Comparison of ENCODE assay signal across 8 cellular contexts in the genomic region with DNA sequence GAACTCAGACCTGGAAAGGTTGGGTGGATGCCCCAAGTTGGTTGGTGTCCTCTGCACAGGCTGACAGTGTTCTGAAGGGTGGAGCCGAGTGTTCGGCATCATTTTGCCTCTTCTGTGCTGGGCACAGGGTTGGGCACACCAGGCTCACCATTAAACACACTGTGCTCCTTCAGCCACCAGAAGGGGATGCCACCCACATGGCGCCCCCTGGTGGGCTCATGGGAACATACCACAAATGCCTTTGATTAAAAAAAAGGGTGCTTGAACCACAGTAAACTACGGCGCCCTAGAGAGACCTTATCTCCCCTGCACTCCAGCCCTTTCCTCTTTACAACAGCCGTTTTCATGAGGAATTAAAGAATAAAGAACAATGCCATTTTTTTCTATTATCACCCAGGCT.
A peak's percentile ranks its signal among the peaks of the same experiment; 100 is the strongest.
DNase-seq lines count a peak whose midpoint lies in the region; ATAC-seq and TF ChIP-seq lines count a peak whose summit lies in the region.

No MANE protein-coding gene starts in this region.

- no peak overlapping the region for H3K27ac Mint-ChIP-seq in neural crest cell (ENCODE audit: unreplicated experiment)

- H3K27ac ChIP-seq in brain microvascular endothelial cell: no peak overlapping the region

- H3K9me3 Mint-ChIP-seq in neural crest cell: no peaks in the 10 kb centered on the region

- peak; percentile 66 for TF ChIP-seq CTCF in AG09309 (IDR thresholded peaks at IDR 0.05; ENCODE audit: control insufficient read depth, insufficient read depth, low read depth, low read length, missing control alignments)
- peak; percentile 62 for TF ChIP-seq CTCF in GM06990 (IDR thresholded peaks at IDR 0.05; ENCODE audit: insufficient read depth, low read length, poor library complexity, severe bottlenecking)
- TF ChIP-seq CTCF in brain microvascular endothelial cell (IDR thresholded peaks at IDR 0.05; ENCODE audit: low read depth, low read length, missing control alignments): peak; percentile 32
- peak; percentile 77 for TF ChIP-seq CTCF in neural crest cell (conservative IDR thresholded peaks at IDR 0.05)

- DNase-seq in AG09309 (ENCODE audit: low read depth) (no peak), GM06990 (ENCODE audit: extremely low read depth, insufficient read length) (no peak), MV-4-11 (lab: John Stamatoyannopoulos, UW) (peak; percentile 3), brain microvascular endothelial cell (peak; percentile 2), neural crest cell (ENCODE audit: low read depth, low spot score) (peak; percentile 33), DMS79 treated with DMSO at 0.1 percent for 48 hours (lab: John Stamatoyannopoulos, UW) (no peak)

- ATAC-seq in HG03378 (IDR thresholded peaks at IDR 0.05; ENCODE audit: unreplicated experiment) (no peak), HG02973 (IDR thresholded peaks at IDR 0.05; ENCODE audit: unreplicated experiment) (no peak)

- no peak overlapping the region for H3K4me3 ChIP-seq in AG09309 (ENCODE audit: control insufficient read depth, low read depth, low read length)
- H3K4me3 ChIP-seq in GM06990 (replicated peaks; ENCODE audit: low read depth, low read length): no peak overlapping the region
- H3K4me3 ChIP-seq in brain microvascular endothelial cell (ENCODE audit: low read depth, low read length): no peak overlapping the region

- peaks cover 12% of the 10 kb centered on the region for H3K4me1 Mint-ChIP-seq in neural crest cell

- H3K36me3 Mint-ChIP-seq in neural crest cell (ENCODE audit: low read depth): no peaks in the 10 kb centered on the region

- H3K36me3 ChIP-seq in GM06990 (ENCODE audit: control insufficient read depth, insufficient read depth, low read length) (no peaks in the 10 kb centered on the region), brain microvascular endothelial cell (replicated peaks) (no peaks in the 10 kb centered on the region)

- in situ Hi-C loops in brain microvascular endothelial cell (cut with HindIII; ENCODE audit: low pct_ligation_motif_present, low sequenced_read_pairs): no loop called here

- H3K4me3 Mint-ChIP-seq in neural crest cell: no peak overlapping the region

- H3K27me3 ChIP-seq in GM06990 (replicated peaks; ENCODE audit: control insufficient read depth, insufficient read depth, low read length) (peaks cover 7% of the 10 kb centered on the region), brain microvascular endothelial cell (replicated peaks) (no peaks in the 10 kb centered on the region)

- peaks cover 33% of the 10 kb centered on the region for H3K27me3 Mint-ChIP-seq in neural crest cell (ENCODE audit: low read depth)

Comparison
In these comparisons a context has a peak if more than half of its experiments do, and no peak if none do; other contexts are left out.
1. DNase-seq: peak in MV-4-11 (single experiment), brain microvascular endothelial cell (single experiment) and neural crest cell (single experiment); none in AG09309 (single experiment), GM06990 (single experiment) and DMS79 treated with DMSO at 0.1 percent for 48 hours (single experiment).
2. Peak in every context shown above with its lines, with median percentiles within 50 percentile points of each other: CTCF ChIP-seq.